7 cellular contexts compared by ENCODE assay signal in the genomic region with DNA sequence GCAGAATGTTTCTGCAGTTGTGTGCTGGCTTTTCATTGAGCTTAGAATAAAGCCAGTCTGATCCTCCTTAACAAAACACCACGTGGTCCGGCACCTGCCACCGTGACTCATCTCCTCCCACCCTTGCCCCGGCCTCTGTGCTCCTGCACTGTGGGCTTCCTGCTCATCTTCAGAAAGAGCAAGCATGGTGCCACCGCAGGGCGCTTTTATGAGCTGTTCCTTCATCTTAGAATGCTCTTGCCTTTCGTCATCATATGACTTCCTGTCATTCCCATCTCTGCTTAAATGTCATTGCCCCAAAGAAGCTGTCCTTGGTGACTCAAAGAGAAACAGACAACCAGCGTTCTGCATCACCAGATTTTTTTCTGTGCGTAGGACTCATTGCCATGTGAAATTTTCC.
DNase-seq lines count a peak whose midpoint lies in the region; ATAC-seq and TF ChIP-seq lines count a peak whose summit lies in the region.

No MANE protein-coding gene starts in this region.

- no peak for TF ChIP-seq CTCF in GM23338 (conservative IDR thresholded peaks at IDR 0.05; ENCODE audit: low read depth in 2 of 2)
- TF ChIP-seq CTCF in tibial nerve (IDR thresholded peaks at IDR 0.05), result no peak

- H4K20me1 ChIP-seq in GM23338 (replicated peaks; ENCODE audit: insufficient read depth), result no peaks in the 10 kb centered on the region

- DNase-seq in GM23338 (ENCODE audit: low spot score) (no peak), NOMO-1 treated with DMSO at 0.1 percent for 48 hours (lab: John Stamatoyannopoulos, UW; ENCODE audit: unreplicated experiment) (peak; percentile 20), putamen (ENCODE audit: low spot score) (peak; percentile 53), NCI-H1417 treated with DMSO at 0.1 percent for 48 hours (lab: John Stamatoyannopoulos, UW) (no peak), cerebellar nuclear complex (lab: John Stamatoyannopoulos, UW) (no peak), tibial nerve (ENCODE audit: low spot score in 2 of 2) (no peak)
- peak; percentile 45 to 60 for DNase-seq in activated T-helper 1 cell treated with anti-CD3 and anti-CD28 coated beads, Interleukin-2, amount 50 U/mL, for 16 hours (ENCODE audit: low read depth in 1 of 2, low spot score in 1 of 2)

- H3K9me3 Mint-ChIP-seq in GM23338, result no peaks in the 10 kb centered on the region; the same call in 2 of the 3 replicates

- no peak overlapping the region for H3K4me2 ChIP-seq in GM23338

- TF ChIP-seq POLR2A in tibial nerve (IDR thresholded peaks at IDR 0.05), result no peak

- H3K79me2 ChIP-seq in GM23338 (replicated peaks; ENCODE audit: insufficient read depth), result no peaks in the 10 kb centered on the region

- H2AFZ ChIP-seq in GM23338, result no peak overlapping the region

- H3K27me3 ChIP-seq in GM23338 (ENCODE audit: insufficient read depth) (no peaks in the 10 kb centered on the region), tibial nerve (no peaks in the 10 kb centered on the region)

- no peaks in the 10 kb centered on the region for H3K27me3 Mint-ChIP-seq in GM23338 (ENCODE audit: insufficient read depth, low read depth, poor library complexity)

- H3K4me1 Mint-ChIP-seq in GM23338, result peaks cover 18% of the 10 kb centered on the region; the same call in 2 of the 3 replicates

- ATAC-seq in GM23338, result peak; percentile 54

- H3K4me3 ChIP-seq in GM23338 (no peak overlapping the region), tibial nerve (no peak overlapping the region)

- WGBS in tibial nerve, 2 donors, result 70 to 74% methylated on average over 9 of the region's 9 CpGs

- no peaks in the 10 kb centered on the region for H3F3A ChIP-seq in GM23338 (replicated peaks; ENCODE audit: low read depth)

- no peak overlapping the region for H3K4me3 Mint-ChIP-seq in GM23338

- H3K9me2 ChIP-seq in GM23338 (ENCODE audit: insufficient read depth), result no peaks in the 10 kb centered on the region

- no peaks in the 10 kb centered on the region for H3K36me3 Mint-ChIP-seq in GM23338 (ENCODE audit: low read depth)

- H3K4me1 ChIP-seq in GM23338 (ENCODE audit: insufficient read depth) (no peaks in the 10 kb centered on the region), tibial nerve (no peaks in the 10 kb centered on the region)

- H3K27ac ChIP-seq in GM23338 (ENCODE audit: low read depth) (no peak overlapping the region), tibial nerve (no peak overlapping the region)

- no peaks in the 10 kb centered on the region for H3K9me3 ChIP-seq in tibial nerve

- TF ChIP-seq EP300 in tibial nerve (IDR thresholded peaks at IDR 0.05), result no peak

- H3K27ac Mint-ChIP-seq in GM23338, result no peak overlapping the region

- H3K36me3 ChIP-seq in GM23338 (ENCODE audit: insufficient read depth) (no peaks in the 10 kb centered on the region), tibial nerve (no peaks in the 10 kb centered on the region)

TF ChIP-seq in GM23338, 12 proteins besides CTCF, POLR2A, EP300 and RAD21 (continues in another document):
- TF ChIP-seq ZNF114 (CRISPR knock-in tag; IDR thresholded peaks at IDR 0.05) (no peak), NANOG (IDR thresholded peaks at IDR 0.05; ENCODE audit: borderline replicate concordance) (no peak), POLR2AphosphoS5 (IDR thresholded peaks at IDR 0.05; ENCODE audit: low read depth) (no peak), REST (IDR thresholded peaks at IDR 0.05; ENCODE audit: unreplicated experiment) (no peak), EZH2phosphoT487 (IDR thresholded peaks at IDR 0.05; ENCODE audit: unreplicated experiment) (no peak), STAT1 (IDR thresholded peaks at IDR 0.05; ENCODE audit: unreplicated experiment) (no peak), ETS1 (IDR thresholded peaks at IDR 0.05) (no peak)
- TF ChIP-seq, protein P1, sequence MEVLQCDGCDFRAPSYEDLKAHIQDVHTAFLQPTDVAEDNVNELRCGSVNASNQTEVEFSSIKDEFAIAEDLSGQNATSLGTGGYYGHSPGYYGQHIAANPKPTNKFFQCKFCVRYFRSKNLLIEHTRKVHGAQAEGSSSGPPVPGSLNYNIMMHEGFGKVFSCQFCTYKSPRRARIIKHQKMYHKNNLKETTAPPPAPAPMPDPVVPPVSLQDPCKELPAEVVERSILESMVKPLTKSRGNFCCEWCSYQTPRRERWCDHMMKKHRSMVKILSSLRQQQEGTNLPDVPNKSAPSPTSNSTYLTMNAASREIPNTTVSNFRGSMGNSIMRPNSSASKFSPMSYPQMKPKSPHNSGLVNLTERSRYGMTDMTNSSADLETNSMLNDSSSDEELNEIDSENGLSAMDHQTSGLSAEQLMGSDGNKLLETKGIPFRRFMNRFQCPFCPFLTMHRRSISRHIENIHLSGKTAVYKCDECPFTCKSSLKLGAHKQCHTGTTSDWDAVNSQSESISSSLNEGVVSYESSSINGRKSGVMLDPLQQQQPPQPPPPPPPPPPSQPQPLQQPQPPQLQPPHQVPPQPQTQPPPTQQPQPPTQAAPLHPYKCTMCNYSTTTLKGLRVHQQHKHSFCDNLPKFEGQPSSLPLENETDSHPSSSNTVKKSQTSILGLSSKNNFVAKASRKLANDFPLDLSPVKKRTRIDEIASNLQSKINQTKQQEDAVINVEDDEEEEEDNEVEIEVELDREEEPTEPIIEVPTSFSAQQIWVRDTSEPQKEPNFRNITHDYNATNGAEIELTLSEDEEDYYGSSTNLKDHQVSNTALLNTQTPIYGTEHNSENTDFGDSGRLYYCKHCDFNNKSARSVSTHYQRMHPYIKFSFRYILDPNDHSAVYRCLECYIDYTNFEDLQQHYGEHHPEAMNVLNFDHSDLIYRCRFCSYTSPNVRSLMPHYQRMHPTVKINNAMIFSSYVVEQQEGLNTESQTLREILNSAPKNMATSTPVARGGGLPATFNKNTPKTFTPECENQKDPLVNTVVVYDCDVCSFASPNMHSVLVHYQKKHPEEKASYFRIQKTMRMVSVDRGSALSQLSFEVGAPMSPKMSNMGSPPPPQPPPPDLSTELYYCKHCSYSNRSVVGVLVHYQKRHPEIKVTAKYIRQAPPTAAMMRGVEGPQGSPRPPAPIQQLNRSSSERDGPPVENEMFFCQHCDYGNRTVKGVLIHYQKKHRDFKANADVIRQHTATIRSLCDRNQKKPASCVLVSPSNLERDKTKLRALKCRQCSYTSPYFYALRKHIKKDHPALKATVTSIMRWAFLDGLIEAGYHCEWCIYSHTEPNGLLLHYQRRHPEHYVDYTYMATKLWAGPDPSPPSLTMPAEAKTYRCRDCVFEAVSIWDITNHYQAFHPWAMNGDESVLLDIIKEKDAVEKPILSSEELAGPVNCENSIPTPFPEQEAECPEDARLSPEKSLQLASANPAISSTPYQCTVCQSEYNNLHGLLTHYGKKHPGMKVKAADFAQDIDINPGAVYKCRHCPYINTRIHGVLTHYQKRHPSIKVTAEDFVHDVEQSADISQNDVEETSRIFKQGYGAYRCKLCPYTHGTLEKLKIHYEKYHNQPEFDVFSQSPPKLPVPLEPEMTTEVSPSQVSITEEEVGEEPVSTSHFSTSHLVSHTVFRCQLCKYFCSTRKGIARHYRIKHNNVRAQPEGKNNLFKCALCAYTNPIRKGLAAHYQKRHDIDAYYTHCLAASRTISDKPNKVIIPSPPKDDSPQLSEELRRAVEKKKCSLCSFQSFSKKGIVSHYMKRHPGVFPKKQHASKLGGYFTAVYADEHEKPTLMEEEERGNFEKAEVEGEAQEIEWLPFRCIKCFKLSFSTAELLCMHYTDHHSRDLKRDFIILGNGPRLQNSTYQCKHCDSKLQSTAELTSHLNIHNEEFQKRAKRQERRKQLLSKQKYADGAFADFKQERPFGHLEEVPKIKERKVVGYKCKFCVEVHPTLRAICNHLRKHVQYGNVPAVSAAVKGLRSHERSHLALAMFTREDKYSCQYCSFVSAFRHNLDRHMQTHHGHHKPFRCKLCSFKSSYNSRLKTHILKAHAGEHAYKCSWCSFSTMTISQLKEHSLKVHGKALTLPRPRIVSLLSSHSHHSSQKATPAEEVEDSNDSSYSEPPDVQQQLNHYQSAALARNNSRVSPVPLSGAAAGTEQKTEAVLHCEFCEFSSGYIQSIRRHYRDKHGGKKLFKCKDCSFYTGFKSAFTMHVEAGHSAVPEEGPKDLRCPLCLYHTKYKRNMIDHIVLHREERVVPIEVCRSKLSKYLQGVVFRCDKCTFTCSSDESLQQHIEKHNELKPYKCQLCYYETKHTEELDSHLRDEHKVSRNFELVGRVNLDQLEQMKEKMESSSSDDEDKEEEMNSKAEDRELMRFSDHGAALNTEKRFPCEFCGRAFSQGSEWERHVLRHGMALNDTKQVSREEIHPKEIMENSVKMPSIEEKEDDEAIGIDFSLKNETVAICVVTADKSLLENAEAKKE (CRISPR knock-in tag; IDR thresholded peaks at IDR 0.05), result no peak

Comparison
In these comparisons a context has a peak if more than half of its experiments do, and no peak if none do; other contexts are left out.
1. DNase-seq: peak in NOMO-1 treated with DMSO at 0.1 percent for 48 hours (single experiment), activated T-helper 1 cell treated with anti-CD3 and anti-CD28 coated beads, Interleukin-2, amount 50 U/mL, for 16 hours (2 of 2) and putamen (single experiment); none in GM23338 (single experiment), NCI-H1417 treated with DMSO at 0.1 percent for 48 hours (single experiment), cerebellar nuclear complex (0 of 2) and tibial nerve (0 of 2).